In genomic region chr1:4298333-4298732, GRCh38 we compare ENCODE assay signal across 28 cellular contexts.
"Had no signal": no experiment of that assay in that cellular context is flagged by ENCODE, and none has a peak within 500 bp of the region (broad histone marks: within the 10 kb centered on the region; RNA-seq: fewer than 3 reads in every experiment).

No MANE protein-coding gene starts in this region.

- H3K27ac Mint-ChIP-seq: activated CD4-positive, alpha-beta memory T cell treated with anti-CD3 and anti-CD28 coated beads, Interleukin-2, amount 10 ng/mL, durations not matched to agents 7 days and 5 days; activated CD4-positive, alpha-beta T cell treated with anti-CD3 and anti-CD28 coated beads, Interleukin-2, amount 10 ng/mL, durations not matched to agents 7 days and 5 days; activated naive CD4-positive, alpha-beta T cell treated with anti-CD3 and anti-CD28 coated beads, Interleukin-2, amount 10 ng/mL, durations not matched to agents 7 days and 5 days; activated naive CD8-positive, alpha-beta T cell treated with anti-CD3 and anti-CD28 coated beads, Interleukin-2, amount 10 ng/mL, durations not matched to agents 7 days and 5 days; activated T-cell treated with anti-CD3 and anti-CD28 coated beads, Interleukin-2, amount 50 U/mL, for 24 hours; activated T-cell treated with anti-CD3 and anti-CD28 coated beads, Interleukin-2, amount 50 U/mL, for 72 hours; WTC11 had no signal

- H3K36me3 Mint-ChIP-seq: activated naive CD4-positive, alpha-beta T cell treated with anti-CD3 and anti-CD28 coated beads, Interleukin-2, amount 10 ng/mL, durations not matched to agents 7 days and 5 days; activated naive CD4-positive, alpha-beta T cell treated with anti-CD3 and anti-CD28 coated beads, Interleukin-2, amount 50 U/mL, for 72 hours; activated naive CD8-positive, alpha-beta T cell treated with anti-CD3 and anti-CD28 coated beads, Interleukin-2, amount 10 ng/mL, durations not matched to agents 7 days and 5 days had no signal

- H3K4me3 Mint-ChIP-seq: activated CD4-positive, alpha-beta memory T cell treated with anti-CD3 and anti-CD28 coated beads, Interleukin-2, amount 10 ng/mL, durations not matched to agents 7 days and 5 days; activated CD4-positive, alpha-beta T cell treated with anti-CD3 and anti-CD28 coated beads, Interleukin-2, amount 10 ng/mL, durations not matched to agents 7 days and 5 days; activated naive CD4-positive, alpha-beta T cell treated with anti-CD3 and anti-CD28 coated beads, Interleukin-2, amount 10 ng/mL, durations not matched to agents 7 days and 5 days; activated naive CD8-positive, alpha-beta T cell treated with anti-CD3 and anti-CD28 coated beads, Interleukin-2, amount 10 ng/mL, durations not matched to agents 7 days and 5 days; activated T-cell treated with anti-CD3 and anti-CD28 coated beads, Interleukin-2, amount 50 U/mL, for 24 hours; activated T-cell treated with anti-CD3 and anti-CD28 coated beads, Interleukin-2, amount 50 U/mL, for 72 hours; WTC11 had no signal

- H3K27ac ChIP-seq: brain microvascular endothelial cell, colonic mucosa, epithelial cell of prostate, esophagus squamous epithelium, gastroesophageal sphincter had no signal

- H3K27me3 ChIP-seq: brain microvascular endothelial cell, colonic mucosa had no signal

- ATAC-seq: activated naive CD4-positive, alpha-beta T cell treated with anti-CD3 and anti-CD28 coated beads, Interleukin-2, amount 50 U/mL, for 72 hours; activated T-cell treated with anti-CD3 and anti-CD28 coated beads, Interleukin-2, amount 50 U/mL, for 72 hours; gastroesophageal sphincter; WTC11 had no signal

- H3K36me3 ChIP-seq: brain microvascular endothelial cell, colonic mucosa, esophagus squamous epithelium, gastroesophageal sphincter had no signal

- H3K9me3 ChIP-seq: colonic mucosa, esophagus squamous epithelium had no signal

- FAIRE-seq: astrocyte, endometrium, endothelial cell of umbilical vein had no signal

- H3K4me1 Mint-ChIP-seq: activated CD4-positive, alpha-beta memory T cell treated with anti-CD3 and anti-CD28 coated beads, Interleukin-2, amount 10 ng/mL, durations not matched to agents 7 days and 5 days; activated CD4-positive, alpha-beta T cell treated with anti-CD3 and anti-CD28 coated beads, Interleukin-2, amount 10 ng/mL, durations not matched to agents 7 days and 5 days; activated naive CD4-positive, alpha-beta T cell treated with anti-CD3 and anti-CD28 coated beads, Interleukin-2, amount 10 ng/mL, durations not matched to agents 7 days and 5 days; activated naive CD8-positive, alpha-beta T cell treated with anti-CD3 and anti-CD28 coated beads, Interleukin-2, amount 10 ng/mL, durations not matched to agents 7 days and 5 days; WTC11 had no signal

- H3K4me3 ChIP-seq: colonic mucosa, esophagus squamous epithelium, gastroesophageal sphincter had no signal

- DNase-seq: activated CD4-positive, alpha-beta memory T cell treated with anti-CD3 and anti-CD28 coated beads, Interleukin-2, amount 10 ng/mL, durations not matched to agents 7 days and 5 days; activated CD4-positive, alpha-beta T cell treated with anti-CD3 and anti-CD28 coated beads for 1 hour; activated CD4-positive, alpha-beta T cell treated with anti-CD3 and anti-CD28 coated beads for 4 hours; activated CD4-positive, alpha-beta T cell treated with anti-CD3 and anti-CD28 coated beads, Interleukin-2, amount 10 ng/mL, durations not matched to agents 7 days and 5 days; activated CD4-positive, alpha-beta T cell treated with anti-CD3 and anti-CD28 coated beads, Interleukin-2, amount 50 U/mL, for 4 hours; activated CD8-positive, alpha-beta memory T cell treated with anti-CD3 and anti-CD28 coated beads, Interleukin-2, amount 50 U/mL, for 48 hours; activated gamma-delta T cell; activated naive CD4-positive, alpha-beta T cell; activated naive CD4-positive, alpha-beta T cell treated with anti-CD3 and anti-CD28 coated beads, Interleukin-2, amount 10 ng/mL, durations not matched to agents 7 days and 5 days; activated naive CD8-positive, alpha-beta T cell treated with anti-CD3 and anti-CD28 coated beads, Interleukin-2, amount 10 ng/mL, durations not matched to agents 7 days and 5 days; activated T-cell treated with anti-CD3 and anti-CD28 coated beads for 4 hours; activated T-cell treated with anti-CD3 and anti-CD28 coated beads, Interleukin-2, amount 50 U/mL, for 24 hours; activated T-cell treated with anti-CD3 and anti-CD28 coated beads, Interleukin-2, amount 50 U/mL, for 72 hours; brain microvascular endothelial cell; central memory CD4-positive, alpha-beta T cell; cerebellar nuclear complex; colonic mucosa; effector CD8-positive, alpha-beta T cell; esophagus squamous epithelium; foreskin melanocyte; T-helper 2 cell had no signal

- H3K27me3 Mint-ChIP-seq: activated CD4-positive, alpha-beta memory T cell treated with anti-CD3 and anti-CD28 coated beads, Interleukin-2, amount 10 ng/mL, durations not matched to agents 7 days and 5 days; activated CD4-positive, alpha-beta T cell treated with anti-CD3 and anti-CD28 coated beads, Interleukin-2, amount 10 ng/mL, durations not matched to agents 7 days and 5 days; activated naive CD4-positive, alpha-beta T cell treated with anti-CD3 and anti-CD28 coated beads, Interleukin-2, amount 10 ng/mL, durations not matched to agents 7 days and 5 days; activated naive CD8-positive, alpha-beta T cell treated with anti-CD3 and anti-CD28 coated beads, Interleukin-2, amount 10 ng/mL, durations not matched to agents 7 days and 5 days had no signal

- H3K4me1 ChIP-seq: colonic mucosa, esophagus squamous epithelium, gastroesophageal sphincter had no signal
